ENCODE assay signal across 8 cellular contexts in the genomic region with DNA sequence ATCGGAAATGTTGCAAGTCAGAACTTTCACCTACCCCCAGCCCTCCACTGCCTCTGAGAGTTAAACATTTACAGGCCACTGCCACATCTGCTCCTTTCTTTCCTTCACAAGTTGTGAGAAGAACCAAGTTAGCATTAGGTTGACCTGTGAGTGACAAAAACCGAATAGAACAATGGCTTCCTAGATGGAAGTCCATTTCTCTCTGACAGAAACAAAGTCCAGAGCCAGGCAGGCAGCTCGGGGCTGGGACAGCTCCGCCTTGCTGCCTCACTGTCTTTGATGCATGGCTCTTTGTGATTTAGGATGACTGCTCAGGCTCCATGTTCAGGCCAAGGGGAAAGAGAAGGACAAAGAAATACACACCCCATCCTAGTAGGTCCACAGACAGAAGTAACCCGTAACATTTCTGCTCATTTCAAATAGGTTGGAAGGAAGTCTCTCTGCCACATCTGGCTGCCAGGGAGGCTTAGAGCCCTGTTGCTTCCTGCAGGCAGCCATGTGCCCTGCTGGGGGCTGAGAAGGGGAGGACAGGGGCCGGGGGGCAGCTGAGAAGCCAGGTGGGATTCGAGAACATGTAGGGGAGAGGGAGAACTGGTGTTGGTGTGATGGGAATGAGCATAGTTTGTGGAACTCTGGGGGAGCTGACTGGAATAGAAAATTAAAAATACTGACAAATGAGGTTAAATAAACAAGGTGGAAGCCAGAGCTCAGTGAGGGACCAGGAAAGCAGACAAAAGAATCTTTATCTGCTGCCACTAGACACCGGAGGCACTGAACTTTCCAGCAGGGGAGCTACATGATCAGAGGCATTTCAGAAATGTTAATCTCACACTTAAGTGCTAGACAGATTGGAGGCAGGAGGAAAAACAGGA. TPM values are rescaled to one million over a fixed set of nuclear protein-coding genes. Genes with fewer than 3 reads are reported as not detected.
DNase-seq lines count a peak whose midpoint lies in the region; FAIRE-seq and TF ChIP-seq lines count a peak whose summit lies in the region.

No MANE protein-coding gene starts in this region.

- 29% methylated on average over 7 of the region's 8 CpGs for WGBS in HUES64
- WGBS in liver, result 32% methylated on average over 8 of the region's 8 CpGs

- H3K27me3 ChIP-seq in HUES64 (ENCODE audit: insufficient read depth, low read length) (no peaks in the 10 kb centered on the region), astrocyte (ENCODE audit: insufficient read depth, low read length) (no peaks in the 10 kb centered on the region), liver (ENCODE audit: control insufficient read depth in 4 of 4, insufficient read depth in 4 of 4, low read length in 3 of 4) (no peaks in the 10 kb centered on the region), dorsolateral prefrontal cortex (no peaks in the 10 kb centered on the region)

- H2AFZ ChIP-seq in astrocyte (ENCODE audit: low read depth, low read length), result no peak overlapping the region

- FAIRE-seq in astrocyte (lab: Jason Lieb, UNC), result no peak

- H3K4me3 Mint-ChIP-seq in astrocyte (ENCODE audit: unreplicated experiment), result no peak overlapping the region

- TF ChIP-seq CTCF in astrocyte (IDR thresholded peaks at IDR 0.05; ENCODE audit: insufficient read depth, low read depth, low read length) (peak; percentile 22), liver (IDR thresholded peaks at IDR 0.05; ENCODE audit: low read depth, low read length, missing input control) (no peak), dorsolateral prefrontal cortex (IDR thresholded peaks at IDR 0.05 in 54 of 56, conservative IDR thresholded peaks at IDR 0.05 in 2 of 56; ENCODE audit: low read depth in 1 of 56, partially characterized antibody in 56 of 56) (no peak)

- intact Hi-C loops in dorsolateral prefrontal cortex (cut with DNase I), result no loop called here

- H3K4me3 ChIP-seq in HUES64 (ENCODE audit: low read length) (peak overlapping the region; percentile 24), astrocyte (ENCODE audit: insufficient read depth, low read depth, low read length) (no peak overlapping the region), liver (ENCODE audit: low read depth in 1 of 3, low read length in 3 of 3) (peak overlapping the region in 1 of 3 donors; percentile 5), dorsolateral prefrontal cortex (no peak overlapping the region)

- TF ChIP-seq RAD21 in liver (IDR thresholded peaks at IDR 0.05), result peak; percentile 46 to 47

- DNase-seq in ELF-1 (ENCODE audit: low read depth, low spot score) (peak; percentile 72), astrocyte (ENCODE audit: low read depth) (peak; percentile 87), SIG-M5 (lab: John Stamatoyannopoulos, UW) (no peak), dorsolateral prefrontal cortex (no peak), RKO (ENCODE audit: low spot score) (no peak), SKM-1 (lab: John Stamatoyannopoulos, UW; ENCODE audit: unreplicated experiment) (no peak)

- H3K36me3 ChIP-seq in HUES64 (ENCODE audit: insufficient read depth, low read length), result no peaks in the 10 kb centered on the region
- H3K36me3 ChIP-seq in astrocyte (ENCODE audit: insufficient read depth, low read length), result no peaks in the 10 kb centered on the region
- H3K36me3 ChIP-seq in liver (ENCODE audit: control insufficient read depth in 4 of 4, insufficient read depth in 3 of 4, low read depth in 1 of 4, low read length in 3 of 4), result no peaks in the 10 kb centered on the region

- H3K9me3 ChIP-seq in HUES64 (ENCODE audit: insufficient read depth, low read depth, low read length) (no peaks in the 10 kb centered on the region), astrocyte (ENCODE audit: insufficient read depth, low read depth, low read length) (no peaks in the 10 kb centered on the region), liver (ENCODE audit: control insufficient read depth in 4 of 4, low read length in 3 of 4) (no peaks in the 10 kb centered on the region)

- H3K9ac ChIP-seq in HUES64 (ENCODE audit: low read depth, low read length) (peak overlapping the region; percentile 39; the same call in 1 of the 2 replicates), astrocyte (ENCODE audit: low read length) (peak overlapping the region; percentile 74), liver (ENCODE audit: low read depth in 1 of 2, low read length in 2 of 2) (peak overlapping the region; percentile 8 to 19)

- H3K4me1 ChIP-seq in HUES64 (ENCODE audit: insufficient read depth, low read length) (peaks cover 44% of the 10 kb centered on the region), astrocyte (ENCODE audit: insufficient read depth, low read length) (peaks cover 35% of the 10 kb centered on the region), liver (ENCODE audit: control insufficient read depth in 4 of 4, insufficient read depth in 4 of 4, low read length in 3 of 4) (peaks cover 2 to 26% (median 18%) of the 10 kb centered on the region in 4 donors)

- H3K27me3 Mint-ChIP-seq in astrocyte (ENCODE audit: low read depth, unreplicated experiment), result no peaks in the 10 kb centered on the region

- no peaks in the 10 kb centered on the region for H4K20me1 ChIP-seq in astrocyte (ENCODE audit: insufficient read depth, low read length)

- H3K9me3 Mint-ChIP-seq in astrocyte (ENCODE audit: unreplicated experiment), result no peaks in the 10 kb centered on the region

- peaks cover 63% of the 10 kb centered on the region for H3K4me1 Mint-ChIP-seq in astrocyte (ENCODE audit: low read depth, unreplicated experiment)

- H3K27ac ChIP-seq in HUES64 (ENCODE audit: low read depth, low read length), result peak overlapping the region; percentile 74
- peak overlapping the region; percentile 92 for H3K27ac ChIP-seq in astrocyte (ENCODE audit: low read depth, low read length)
- H3K27ac ChIP-seq in liver (ENCODE audit: low read depth in 1 of 2, low read length in 2 of 2), result peak overlapping the region; percentile 87 to 93
- H3K27ac ChIP-seq in dorsolateral prefrontal cortex, result peak overlapping the region in 3 of 59 donors; percentile 9 to 42 (median 11)

- no peaks in the 10 kb centered on the region for H3K79me2 ChIP-seq in astrocyte (ENCODE audit: insufficient read depth, low read length)

- H3K36me3 Mint-ChIP-seq in astrocyte (ENCODE audit: low read depth, unreplicated experiment), result no peaks in the 10 kb centered on the region

- peak overlapping the region; percentile 91 for H3K27ac Mint-ChIP-seq in astrocyte (ENCODE audit: unreplicated experiment)

- H3K4me2 ChIP-seq in astrocyte (ENCODE audit: low read length), result peak overlapping the region; percentile 57

TF ChIP-seq in liver, 16 proteins besides CTCF, POLR2A, EP300 and RAD21 (continues in another document):
- TF ChIP-seq TAF1 (conservative IDR thresholded peaks at IDR 0.05) (no peak), GABPA (IDR thresholded peaks at IDR 0.05 in 1 of 2, conservative IDR thresholded peaks at IDR 0.05 in 1 of 2) (peak in 1 of 2 donors; percentile 37), REST (IDR thresholded peaks at IDR 0.05) (peak; percentile 79), YY1 (IDR thresholded peaks at IDR 0.05) (peak; percentile 95), ATF3 (IDR thresholded peaks at IDR 0.05) (no peak), NR2F2 (IDR thresholded peaks at IDR 0.05) (no peak), HNF4G (IDR thresholded peaks at IDR 0.05) (no peak)

RNA-seq across cellular contexts. Expression of gene IER3, which starts 19.5 kb away (rescaled TPM):
- polyA plus RNA-seq in HUES64 (2013, experiment 1 of 2), result 32.3 TPM
- polyA plus RNA-seq in HUES64 (2013, experiment 2 of 2), result 41.0 TPM
- total RNA-seq in astrocyte (216 and 221 TPM in 2 replicates), liver (1 to 10 TPM; 1.3 to 6.5 TPM), dorsolateral prefrontal cortex (10 to 100 TPM in 27 of 120 experiments, 1 to 10 TPM in 93; 2.1 to 35.8 (median 6.7) TPM)
- polyA plus RNA-seq in liver, result 1 to 10 TPM; 6.9 to 8.1 TPM

RNA-seq across cellular contexts. Expression of gene FLOT1, which starts 21.4 kb away (rescaled TPM):
- polyA plus RNA-seq in HUES64 (2013, experiment 1 of 2), result 81.5 TPM
- polyA plus RNA-seq in HUES64 (2013, experiment 2 of 2), result 90.9 TPM
- total RNA-seq in astrocyte (77.6 and 85.2 TPM in 2 replicates), liver (10 to 100 TPM; 38.6 to 60.5 TPM), dorsolateral prefrontal cortex (100 to 1,000 TPM; 130 to 270 (median 200) TPM)
- polyA plus RNA-seq in liver, result 10 to 100 TPM; 58.4 to 99.8 TPM

RNA-seq across cellular contexts. Expression of gene TUBB, which starts 43.7 kb away (rescaled TPM):
- 1,851 TPM for polyA plus RNA-seq in HUES64 (2013, experiment 1 of 2)
- polyA plus RNA-seq in HUES64 (2013, experiment 2 of 2), result 1,975 TPM
- total RNA-seq in astrocyte (815 and 887 TPM in 2 replicates), liver (100 to 1,000 TPM; 197 to 533 TPM), dorsolateral prefrontal cortex (100 to 1,000 TPM; 113 to 326 (median 218) TPM)
- 100 to 1,000 TPM; 115 to 224 TPM for polyA plus RNA-seq in liver

RNA-seq across cellular contexts. Expression of gene MDC1, which starts 46.8 kb away (rescaled TPM):
- polyA plus RNA-seq in HUES64 (2013, experiment 1 of 2), result 45.9 TPM
- 43.7 TPM for polyA plus RNA-seq in HUES64 (2013, experiment 2 of 2)
- total RNA-seq in astrocyte (25.2 and 25.4 TPM in 2 replicates), liver (10 to 100 TPM in 1 of 2 donors, 1 to 10 TPM in 1; 9.0 to 15.5 TPM), dorsolateral prefrontal cortex (10 to 100 TPM; 25.7 to 64.4 (median 40.3) TPM)
- polyA plus RNA-seq in liver, result 1 to 10 TPM; 5.9 to 7.7 TPM

Comparison
In these comparisons a context has a peak if more than half of its experiments do, and no peak if none do; other contexts are left out.
1. DNase-seq: peak in ELF-1 (single experiment) and astrocyte (single experiment); none in SIG-M5 (single experiment), dorsolateral prefrontal cortex (0 of 10), RKO (single experiment) and SKM-1 (single experiment).
2. H3K9ac ChIP-seq: peak in every context shown above with its lines; median percentile 74 in astrocyte; 39 in HUES64; 14 in liver.